1 cellular context compared by ENCODE assay signal in genomic region chr5:179827684-179828083, GRCh38.
TF ChIP-seq lines count a peak whose summit lies in the region.

No MANE protein-coding gene starts in this region.

TF ChIP-seq in HepG2, 621 proteins besides CTCF, POLR2A, EP300 and RAD21:
- TF ChIP-seq HOXA7 (CRISPR knock-in tag; IDR thresholded peaks at IDR 0.05), result no peak
- peak; percentile 87 for TF ChIP-seq AGO2 (optimal IDR thresholded peaks at IDR 0.05; ENCODE audit: low read depth, low read length)
- TF ChIP-seq HNRNPL (IDR thresholded peaks at IDR 0.05; ENCODE audit: low read depth, low read length), result 0 out of 2 replicates have a peak, but pooled peaks have one; percentile 11
- TF ChIP-seq ZNF574 (CRISPR knock-in tag; IDR thresholded peaks at IDR 0.05), result 0 out of 2 replicates have a peak, but pooled peaks have one; percentile 14
- TF ChIP-seq FOSL2 (CRISPR knock-in tag; IDR thresholded peaks at IDR 0.05), result peak; percentile 61
- 0 out of 2 replicates have a peak, but pooled peaks have one; percentile 26 for TF ChIP-seq SAP130 (CRISPR knock-in tag; IDR thresholded peaks at IDR 0.05; ENCODE audit: low read depth)
- no peak for TF ChIP-seq ZMAT5 (CRISPR knock-in tag; IDR thresholded peaks at IDR 0.05; ENCODE audit: borderline replicate concordance, low read depth)
- TF ChIP-seq ZBTB38 (CRISPR knock-in tag; IDR thresholded peaks at IDR 0.05), result peak; percentile 63; the same call in 1 of the 2 replicates
- no peak for TF ChIP-seq RFXAP (CRISPR knock-in tag; IDR thresholded peaks at IDR 0.05; ENCODE audit: borderline replicate concordance)
- TF ChIP-seq ZNF687 (CRISPR knock-in tag; IDR thresholded peaks at IDR 0.05), result peak; percentile 33
- TF ChIP-seq CREB3 (CRISPR knock-in tag; IDR thresholded peaks at IDR 0.05), result no peak
- TF ChIP-seq RBM22 (optimal IDR thresholded peaks at IDR 0.05; ENCODE audit: low read length), result peak; percentile 77
- TF ChIP-seq KDM6A (CRISPR knock-in tag; IDR thresholded peaks at IDR 0.05; ENCODE audit: low read depth), result no peak
- peak; percentile 48; the same call in 1 of the 2 replicates for TF ChIP-seq POLR2G (IDR thresholded peaks at IDR 0.05; ENCODE audit: low read depth, low read length)
- TF ChIP-seq HDAC1 (CRISPR knock-in tag; IDR thresholded peaks at IDR 0.05), result no peak
- TF ChIP-seq POLR2AphosphoS2 (IDR thresholded peaks at IDR 0.05; ENCODE audit: low read depth, low read length), result 0 out of 2 replicates have a peak, but pooled peaks have one; percentile 51
- peak; percentile 44; the same call in 1 of the 2 replicates for TF ChIP-seq ZBTB33 (CRISPR knock-in tag; IDR thresholded peaks at IDR 0.05)
- no peak for TF ChIP-seq PBX2 (CRISPR knock-in tag; IDR thresholded peaks at IDR 0.05)
- no peak for TF ChIP-seq ZKSCAN5 (CRISPR knock-in tag; IDR thresholded peaks at IDR 0.05)
